ENCODE assay signal across 9 cellular contexts in the genomic region with DNA sequence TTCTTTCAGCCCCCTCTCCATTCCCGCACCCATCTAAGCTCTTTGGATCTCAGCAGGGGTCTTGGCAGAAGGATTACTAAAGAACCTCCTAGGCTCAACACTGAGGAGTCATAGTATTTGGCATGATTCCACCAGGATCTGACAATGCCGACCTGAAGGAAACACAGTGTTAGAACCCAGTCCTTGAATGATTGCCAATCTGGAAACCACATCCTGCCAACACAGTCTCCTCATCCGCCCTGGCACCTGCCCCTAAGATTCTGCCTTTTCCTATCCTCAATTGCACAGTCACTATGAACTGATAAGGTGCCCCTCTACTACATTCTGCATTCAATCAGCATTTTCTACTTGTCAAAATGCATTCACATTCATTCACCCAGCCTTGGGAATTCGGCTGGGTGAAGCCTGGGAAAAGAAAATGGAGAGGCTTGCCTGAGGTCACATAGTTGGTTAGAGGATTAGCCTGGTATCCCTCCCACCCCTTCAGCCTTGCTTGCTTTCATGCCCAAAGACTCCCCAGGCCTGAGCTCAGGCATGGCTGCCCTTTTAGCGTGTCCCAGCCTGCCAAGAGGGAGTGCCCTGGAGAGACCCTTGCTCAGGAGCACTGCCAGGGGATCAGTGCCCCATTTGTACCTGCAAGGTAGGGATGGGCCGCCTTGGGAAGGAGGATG. TPM values are rescaled to one million over a fixed set of nuclear protein-coding genes. Genes with fewer than 3 reads are reported as not detected.
DNase-seq lines count a peak whose midpoint lies in the region; ATAC-seq and TF ChIP-seq lines count a peak whose summit lies in the region.
"Had no signal": no experiment of that assay in that cellular context is flagged by ENCODE, and none has a peak within 500 bp of the region (broad histone marks: within the 10 kb centered on the region; RNA-seq: fewer than 3 reads in every experiment).

No MANE protein-coding gene starts in this region.

- no peak overlapping the region for H3K27ac ChIP-seq in brain microvascular endothelial cell

- H3K9me3 ChIP-seq in skeletal muscle satellite cell (replicated peaks; ENCODE audit: low read length) = no peaks in the 10 kb centered on the region

- H3K9me3 Mint-ChIP-seq in activated naive CD4-positive, alpha-beta T cell treated with anti-CD3 and anti-CD28 coated beads, Interleukin-2, amount 50 U/mL, for 24 hours = no peaks in the 10 kb centered on the region
- no peaks in the 10 kb centered on the region for H3K9me3 Mint-ChIP-seq in natural killer cell treated with Interleukin-12 subunit alpha and Interleukin-12 subunit beta and Interleukin-15 and Interleukin-18, amount 100 ng/mL, for 72 hours
- H3K9me3 Mint-ChIP-seq: nephron had no signal

- H3K27ac Mint-ChIP-seq in activated naive CD4-positive, alpha-beta T cell treated with anti-CD3 and anti-CD28 coated beads, Interleukin-2, amount 50 U/mL, for 24 hours = no peak overlapping the region
- H3K27ac Mint-ChIP-seq in natural killer cell treated with Interleukin-12 subunit alpha and Interleukin-12 subunit beta and Interleukin-15 and Interleukin-18, amount 100 ng/mL, for 72 hours = no peak overlapping the region
- H3K27ac Mint-ChIP-seq: nephron had no signal

- H3K4me3 Mint-ChIP-seq in activated naive CD4-positive, alpha-beta T cell treated with anti-CD3 and anti-CD28 coated beads, Interleukin-2, amount 50 U/mL, for 24 hours = peak overlapping the region; percentile 9
- H3K4me3 Mint-ChIP-seq in natural killer cell treated with Interleukin-12 subunit alpha and Interleukin-12 subunit beta and Interleukin-15 and Interleukin-18, amount 100 ng/mL, for 72 hours = no peak overlapping the region
- H3K4me3 Mint-ChIP-seq: nephron had no signal

- H3K27me3 ChIP-seq in brain microvascular endothelial cell (replicated peaks) (no peaks in the 10 kb centered on the region), skeletal muscle satellite cell (ENCODE audit: control insufficient read depth, insufficient read depth, low read length) (no peaks in the 10 kb centered on the region)

- in situ Hi-C loops in brain microvascular endothelial cell (cut with HindIII; ENCODE audit: low pct_ligation_motif_present, low sequenced_read_pairs) (no loop called here), G401 (cut with HindIII; ENCODE audit: low sequenced_read_pairs) (no loop called here)

- TF ChIP-seq CTCF in brain microvascular endothelial cell (IDR thresholded peaks at IDR 0.05; ENCODE audit: low read depth, low read length, missing control alignments) = no peak

- H3K9ac ChIP-seq in skeletal muscle satellite cell (ENCODE audit: low read depth, low read length) = no peak overlapping the region

- peaks cover 14% of the 10 kb centered on the region for H3K4me1 ChIP-seq in skeletal muscle satellite cell (ENCODE audit: control insufficient read depth, insufficient read depth, low read length)

- DNase-seq in activated naive CD4-positive, alpha-beta T cell (lab: John Stamatoyannopoulos, UW) = no peak
- DNase-seq in NCI-H2029 (lab: John Stamatoyannopoulos, UW) (peak; percentile 66), brain microvascular endothelial cell (peak; percentile 43), G401 (ENCODE audit: low spot score) (no peak)
- DNase-seq in natural killer cell treated with Interleukin-12 subunit alpha and Interleukin-12 subunit beta and Interleukin-15 and Interleukin-18, amount 100 ng/mL, for 72 hours (ENCODE audit: low spot score) = no peak

- no peaks in the 10 kb centered on the region for H3K27me3 Mint-ChIP-seq in activated naive CD4-positive, alpha-beta T cell treated with anti-CD3 and anti-CD28 coated beads, Interleukin-2, amount 50 U/mL, for 24 hours
- peaks cover 15 to 17% of the 10 kb centered on the region in 2 donors for H3K27me3 Mint-ChIP-seq in natural killer cell treated with Interleukin-12 subunit alpha and Interleukin-12 subunit beta and Interleukin-15 and Interleukin-18, amount 100 ng/mL, for 72 hours

- no peak for ATAC-seq in natural killer cell treated with Interleukin-12 subunit alpha and Interleukin-12 subunit beta and Interleukin-15 and Interleukin-18, amount 100 ng/mL, for 72 hours
- no peak for ATAC-seq in HG03280 (IDR thresholded peaks at IDR 0.05; ENCODE audit: unreplicated experiment)

- H3K4me2 ChIP-seq in skeletal muscle satellite cell (ENCODE audit: low read length) = peak overlapping the region; percentile 23

- no peaks in the 10 kb centered on the region for H3K36me3 Mint-ChIP-seq in activated naive CD4-positive, alpha-beta T cell treated with anti-CD3 and anti-CD28 coated beads, Interleukin-2, amount 50 U/mL, for 24 hours
- H3K36me3 Mint-ChIP-seq in natural killer cell treated with Interleukin-12 subunit alpha and Interleukin-12 subunit beta and Interleukin-15 and Interleukin-18, amount 100 ng/mL, for 72 hours = no peaks in the 10 kb centered on the region

- peaks cover 24% of the 10 kb centered on the region for H3K4me1 Mint-ChIP-seq in activated naive CD4-positive, alpha-beta T cell treated with anti-CD3 and anti-CD28 coated beads, Interleukin-2, amount 50 U/mL, for 24 hours
- H3K4me1 Mint-ChIP-seq in natural killer cell treated with Interleukin-12 subunit alpha and Interleukin-12 subunit beta and Interleukin-15 and Interleukin-18, amount 100 ng/mL, for 72 hours (ENCODE audit: low read depth in 2 of 2) = peaks cover 7 to 9% of the 10 kb centered on the region in 2 donors
- H3K4me1 Mint-ChIP-seq: nephron had no signal

- H3K4me3 ChIP-seq in brain microvascular endothelial cell (ENCODE audit: low read depth, low read length) = no peak overlapping the region
- H3K4me3 ChIP-seq in skeletal muscle satellite cell (ENCODE audit: low read length) = no peak overlapping the region

- H3K36me3 ChIP-seq in brain microvascular endothelial cell (replicated peaks) (no peaks in the 10 kb centered on the region), skeletal muscle satellite cell (ENCODE audit: insufficient read depth, low read length) (no peaks in the 10 kb centered on the region)

RNA-seq across cellular contexts. Expression of a gene that starts 2.2 kb away (rescaled TPM):
- total RNA-seq in skeletal muscle satellite cell (2012; rRNA removed) = not detected in 2 replicates
- total RNA-seq in G401 (2014; rRNA removed; shearing (Covaris generic)) = not detected in 2 replicates
- total RNA-seq in natural killer cell treated with Interleukin-12 subunit alpha and Interleukin-12 subunit beta and Interleukin-15 and Interleukin-18, amount 100 ng/mL, for 72 hours = not detected

RNA-seq across cellular contexts. Expression of a gene that starts 14.8 kb away (rescaled TPM):
- not detected in 2 replicates for total RNA-seq in skeletal muscle satellite cell (2012; rRNA removed)
- not detected in 2 replicates for total RNA-seq in G401 (2014; rRNA removed; shearing (Covaris generic))
- total RNA-seq in natural killer cell treated with Interleukin-12 subunit alpha and Interleukin-12 subunit beta and Interleukin-15 and Interleukin-18, amount 100 ng/mL, for 72 hours = not detected

Comparison
In these comparisons a context has a peak if more than half of its experiments do, and no peak if none do; other contexts are left out.
1. DNase-seq: peak in NCI-H2029 (single experiment) and brain microvascular endothelial cell (single experiment); none in activated naive CD4-positive, alpha-beta T cell (0 of 4), G401 (single experiment) and natural killer cell treated with Interleukin-12 subunit alpha and Interleukin-12 subunit beta and Interleukin-15 and Interleukin-18, amount 100 ng/mL, for 72 hours (single experiment).